ENCODE assay signal across 8 cellular contexts in genomic region chr1:59814180-59814900, GRCh38. TPM values are rescaled to one million over a fixed set of nuclear protein-coding genes. Genes with fewer than 3 reads are reported as not detected.
A peak's percentile ranks its signal among the peaks of the same experiment; 100 is the strongest.
DNase-seq lines count a peak whose midpoint lies in the region; ATAC-seq and TF ChIP-seq lines count a peak whose summit lies in the region.

No MANE protein-coding gene starts in this region.

- no peak for TF ChIP-seq EP300 in sigmoid colon (IDR thresholded peaks at IDR 0.05)

- no peaks in the 10 kb centered on the region for H3K9me3 ChIP-seq in MG63
- no peaks in the 10 kb centered on the region for H3K9me3 ChIP-seq in sigmoid colon

- peak; percentile 99 for DNase-seq in DMS153 (lab: John Stamatoyannopoulos, UW)
- DNase-seq in MG63 = peak; percentile 50
- peak; percentile 98 for DNase-seq in SW480 (ENCODE audit: low spot score)
- peak; percentile 5 for DNase-seq in amniotic epithelial cell (ENCODE audit: low read depth)
- peak; percentile 82 for DNase-seq in iPS DF 4.7 (ENCODE audit: extremely low read depth, low spot score)
- no peak for DNase-seq in sigmoid colon
- DNase-seq in dermis blood vessel endothelial cell = no peak

- no peak for TF ChIP-seq CTCF in sigmoid colon (IDR thresholded peaks at IDR 0.05)

- TF ChIP-seq POLR2A in sigmoid colon (IDR thresholded peaks at IDR 0.05) = no peak

- H3K36me3 ChIP-seq in MG63 (no peaks in the 10 kb centered on the region), sigmoid colon (no peaks in the 10 kb centered on the region)

- H3K4me3 ChIP-seq in MG63 (peak overlapping the region; percentile 23; the same call in 1 of the 2 replicates), sigmoid colon (peak overlapping the region; percentile 8 to 44 (median 36))

- H3K27me3 ChIP-seq in MG63 (peaks cover 37% of the 10 kb centered on the region), sigmoid colon (peaks cover 24 to 67% (median 39%) of the 10 kb centered on the region in 3 donors)

- no peak overlapping the region for H3K27ac ChIP-seq in sigmoid colon

- peak; percentile 98 for ATAC-seq in GM21576 (IDR thresholded peaks at IDR 0.05; ENCODE audit: unreplicated experiment)

- peaks cover 0 to 18% (median 14%) of the 10 kb centered on the region in 4 donors for H3K4me1 ChIP-seq in sigmoid colon

- 3 to 8% methylated on average over 50 of the region's 50 CpGs for WGBS in sigmoid colon, 2 donors

- intact Hi-C loops in sigmoid colon (cut with DNase I) = no loop called here

RNA-seq across cellular contexts. Expression of gene HOOK1, which starts 0.4 kb away (rescaled TPM):
- total RNA-seq in MG63 (2014; rRNA removed; shearing (Covaris generic); ENCODE audit: low replicate concordance) = 0.30 and 0.49 TPM in 2 replicates
- total RNA-seq in sigmoid colon = 1 to 10 TPM in 2 of 4 donors, under 1 TPM in 1, not detected in 1; under 0.01 to 1.5 (median 1.1) TPM
- 10 to 100 TPM; 13.5 to 31.4 (median 20.4) TPM for polyA plus RNA-seq in sigmoid colon
- total RNA-seq in dermis blood vessel endothelial cell = 0.14 and 1.0 TPM in 2 replicates

Comparison
In these comparisons a context has a peak if more than half of its experiments do, and no peak if none do; other contexts are left out.
1. DNase-seq: peak in DMS153 (single experiment), MG63 (single experiment), SW480 (single experiment), amniotic epithelial cell (single experiment) and iPS DF 4.7 (single experiment); none in sigmoid colon (single experiment) and dermis blood vessel endothelial cell (single experiment).